ENCODE assay signal across 8 cellular contexts in the genomic region with DNA sequence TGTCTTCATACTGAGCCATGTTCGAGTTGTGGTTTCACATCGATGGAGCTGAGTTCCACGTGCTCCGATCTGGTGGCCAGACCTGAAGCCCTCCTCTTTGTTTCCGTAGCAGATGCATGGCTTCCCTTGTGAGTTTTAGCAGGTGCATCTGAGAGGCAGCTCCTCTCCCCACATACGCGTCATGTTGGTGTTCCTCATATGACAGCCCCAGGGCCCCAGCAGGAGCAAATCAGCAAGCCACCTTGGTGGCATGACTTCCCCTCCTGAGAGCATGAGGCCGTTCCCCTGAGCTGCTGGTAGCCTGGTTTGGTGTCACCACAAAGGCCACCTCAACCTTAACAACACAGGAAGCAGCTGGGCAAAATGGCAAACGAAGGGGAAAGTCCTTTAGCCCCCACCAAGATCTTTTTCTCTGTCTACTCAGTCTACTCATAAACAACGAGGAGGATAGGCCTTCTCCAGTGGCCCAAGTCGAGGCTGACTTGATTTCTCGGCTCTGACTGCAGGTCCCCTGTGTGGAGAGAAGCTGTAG. TPM values are rescaled to one million over a fixed set of nuclear protein-coding genes. Genes with fewer than 3 reads are reported as not detected.
DNase-seq lines count a peak whose midpoint lies in the region; ATAC-seq, FAIRE-seq and TF ChIP-seq lines count a peak whose summit lies in the region.

No MANE protein-coding gene starts in this region.

- peak; percentile 74 to 95 (median 78) for DNase-seq in CD4-positive, alpha-beta T cell
- DNase-seq in activated CD8-positive, alpha-beta T cell treated with anti-CD3 and anti-CD28 coated beads for 36 hours = peak; percentile 97
- no peak for DNase-seq in kidney
- no peak for DNase-seq in upper lobe of right lung
- no peak for DNase-seq in RWPE1 (ENCODE audit: low spot score)
- no peak for DNase-seq in AG08395 (ENCODE audit: low spot score)

- peak overlapping the region in 1 of 2 donors; percentile 40 for H3K4me3 ChIP-seq in kidney (ENCODE audit: low read length in 2 of 2)
- H3K4me3 ChIP-seq in upper lobe of right lung = no peak overlapping the region

- H3K36me3 ChIP-seq in kidney (ENCODE audit: control insufficient read depth in 1 of 2, insufficient read depth in 2 of 2, low read length in 2 of 2) = no peaks in the 10 kb centered on the region
- no peaks in the 10 kb centered on the region for H3K36me3 ChIP-seq in upper lobe of right lung

- intact Hi-C loops in CD4-positive, alpha-beta T cell (cut with DNase I, micrococcal nuclease) = loop anchor here (1.0 to 2.0 kb wide), 3 partner anchors 17 to 39 kb away; no protein-coding TSS in a partner anchor
- intact Hi-C loops in activated CD8-positive, alpha-beta T cell treated with anti-CD3 and anti-CD28 coated beads for 36 hours (cut with micrococcal nuclease) = loop anchor here (5.0 kb wide), 2 partner anchors 50 to 100 kb away; no protein-coding TSS in a partner anchor
- intact Hi-C loops in kidney (cut with DNase I) = no loop called here
- intact Hi-C loops in upper lobe of right lung (cut with DNase I) = no loop called here

- H3K9me3 Mint-ChIP-seq in CD4-positive, alpha-beta T cell = no peaks in the 10 kb centered on the region
- no peaks in the 10 kb centered on the region for H3K9me3 Mint-ChIP-seq in activated CD8-positive, alpha-beta T cell treated with anti-CD3 and anti-CD28 coated beads for 36 hours

- H3K27ac ChIP-seq in CD4-positive, alpha-beta T cell (ENCODE audit: low read depth, low read length) = peak overlapping the region; percentile 94
- H3K27ac ChIP-seq in kidney (ENCODE audit: low read depth in 2 of 2, low read length in 2 of 2) (peak overlapping the region; percentile 49 to 63), upper lobe of right lung (peak overlapping the region; percentile 52), RWPE1 (no peak overlapping the region)

- TF ChIP-seq CTCF in CD4-positive, alpha-beta T cell (IDR thresholded peaks at IDR 0.05) = no peak
- TF ChIP-seq CTCF in activated CD8-positive, alpha-beta T cell treated with anti-CD3 and anti-CD28 coated beads for 36 hours (IDR thresholded peaks at IDR 0.05) = no peak
- TF ChIP-seq CTCF in kidney (IDR thresholded peaks at IDR 0.05; ENCODE audit: borderline replicate concordance, extremely low read depth, insufficient read depth) (no peak), upper lobe of right lung (IDR thresholded peaks at IDR 0.05) (no peak), RWPE1 (conservative IDR thresholded peaks at IDR 0.05; ENCODE audit: low read depth) (no peak)

- H3K4me3 Mint-ChIP-seq in CD4-positive, alpha-beta T cell = peak overlapping the region; percentile 80
- peak overlapping the region; percentile 83 for H3K4me3 Mint-ChIP-seq in activated CD8-positive, alpha-beta T cell treated with anti-CD3 and anti-CD28 coated beads for 36 hours

- ATAC-seq in CD4-positive, alpha-beta T cell (ENCODE audit: poor library complexity) = peak; percentile 90
- ATAC-seq in GM19468 (IDR thresholded peaks at IDR 0.05; ENCODE audit: extremely low read depth, unreplicated experiment) = peak; percentile 81
- peak; percentile 88 for ATAC-seq in HG03571 (IDR thresholded peaks at IDR 0.05; ENCODE audit: unreplicated experiment)
- peak; percentile 80 for ATAC-seq in activated CD8-positive, alpha-beta T cell treated with anti-CD3 and anti-CD28 coated beads for 36 hours
- ATAC-seq in upper lobe of right lung = peak; percentile 40

- no peak overlapping the region for H3K9ac ChIP-seq in kidney (ENCODE audit: low read length in 2 of 2)

- H3K27me3 Mint-ChIP-seq in CD4-positive, alpha-beta T cell = no peaks in the 10 kb centered on the region
- no peaks in the 10 kb centered on the region for H3K27me3 Mint-ChIP-seq in activated CD8-positive, alpha-beta T cell treated with anti-CD3 and anti-CD28 coated beads for 36 hours

- POLR2A ChIA-PET in CD4-positive, alpha-beta T cell (lab: Charles Lee) = interaction anchor here (0.8 to 4.7 kb wide), 27 partner anchors 9 to 129 kb away, joined by 3 to 93 read pairs (median 10); a partner anchor contains a TSS
- POLR2A ChIA-PET in activated CD8-positive, alpha-beta T cell treated with anti-CD3 and anti-CD28 coated beads for 36 hours (lab: Charles Lee) = interaction anchor here (0.8 to 3.9 kb wide), 26 partner anchors 8 to 460 kb away, joined by 3 to 52 read pairs (median 5); a partner anchor contains a TSS
- POLR2A ChIA-PET in RWPE1 (lab: Yijun Ruan, JAX; ENCODE audit: low non-redundant PET) = no interaction called here

- no peak for FAIRE-seq in kidney (lab: Jason Lieb, UNC)

- H3K9me3 ChIP-seq in CD4-positive, alpha-beta T cell (ENCODE audit: control insufficient read depth, low read length) = no peaks in the 10 kb centered on the region
- H3K9me3 ChIP-seq in kidney (ENCODE audit: control insufficient read depth in 1 of 2, low read length in 2 of 2) (no peaks in the 10 kb centered on the region), upper lobe of right lung (no peaks in the 10 kb centered on the region)

- no peaks in the 10 kb centered on the region for H3K27me3 ChIP-seq in CD4-positive, alpha-beta T cell (ENCODE audit: control insufficient read depth, insufficient read depth, low read length)
- H3K27me3 ChIP-seq in upper lobe of right lung = no peaks in the 10 kb centered on the region

- H3K4me1 ChIP-seq in kidney (ENCODE audit: control insufficient read depth in 1 of 2, insufficient read depth in 1 of 2, low read depth in 1 of 2, low read length in 2 of 2) (peaks cover 12 to 18% of the 10 kb centered on the region in 2 donors), upper lobe of right lung (peaks cover 4% of the 10 kb centered on the region)

- H3K27ac Mint-ChIP-seq in CD4-positive, alpha-beta T cell = peak overlapping the region; percentile 93
- H3K27ac Mint-ChIP-seq in activated CD8-positive, alpha-beta T cell treated with anti-CD3 and anti-CD28 coated beads for 36 hours = peak overlapping the region; percentile 98

- H3K4me1 Mint-ChIP-seq in CD4-positive, alpha-beta T cell (ENCODE audit: low read depth) = peaks cover 96% of the 10 kb centered on the region
- H3K4me1 Mint-ChIP-seq in activated CD8-positive, alpha-beta T cell treated with anti-CD3 and anti-CD28 coated beads for 36 hours (ENCODE audit: low read depth) = peaks cover 80% of the 10 kb centered on the region

- peaks cover 60% of the 10 kb centered on the region for H3K36me3 Mint-ChIP-seq in CD4-positive, alpha-beta T cell (ENCODE audit: low read depth)
- H3K36me3 Mint-ChIP-seq in activated CD8-positive, alpha-beta T cell treated with anti-CD3 and anti-CD28 coated beads for 36 hours (ENCODE audit: low read depth) = peaks cover 78% of the 10 kb centered on the region

- CTCF ChIA-PET in CD4-positive, alpha-beta T cell (lab: Charles Lee) = interaction anchor here (0.7 to 2.5 kb wide), 9 partner anchors 12 to 122 kb away, joined by 3 to 14 read pairs (median 3); no protein-coding TSS in a partner anchor
- CTCF ChIA-PET in activated CD8-positive, alpha-beta T cell treated with anti-CD3 and anti-CD28 coated beads for 36 hours (lab: Charles Lee) = interaction anchor here (0.6 to 2.9 kb wide), 12 partner anchors 11 to 198 kb away, joined by 3 to 22 read pairs (median 4); no protein-coding TSS in a partner anchor
- CTCF ChIA-PET in RWPE1 (lab: Yijun Ruan, JAX) = interaction anchor here (2.3 kb wide), 1 partner anchor 18 kb away, joined by 8 read pairs; no protein-coding TSS in a partner anchor

RNA-seq across cellular contexts. Expression of a gene that starts 5.9 kb away (rescaled TPM):
- total RNA-seq in CD4-positive, alpha-beta T cell = 100 to 1,000 TPM; 271 to 287 TPM
- 100 to 1,000 TPM; 350 to 351 TPM for total RNA-seq in activated CD8-positive, alpha-beta T cell treated with anti-CD3 and anti-CD28 coated beads for 36 hours
- total RNA-seq in kidney = 128 TPM
- 217 TPM for polyA plus RNA-seq in kidney (ENCODE audit: insufficient read depth, low read depth, low replicate concordance)
- total RNA-seq in upper lobe of right lung = 37.1 TPM

Comparison
In these comparisons a context has a peak if more than half of its experiments do, and no peak if none do; other contexts are left out.
1. ATAC-seq: peak in every context shown above with its lines; median percentile 90 in CD4-positive, alpha-beta T cell; 88 in HG03571; 81 in GM19468; 80 in activated CD8-positive, alpha-beta T cell treated with anti-CD3 and anti-CD28 coated beads for 36 hours; 40 in upper lobe of right lung.
2. DNase-seq: peak in CD4-positive, alpha-beta T cell (10 of 10) and activated CD8-positive, alpha-beta T cell treated with anti-CD3 and anti-CD28 coated beads for 36 hours (single experiment); none in kidney (single experiment), upper lobe of right lung (single experiment), RWPE1 (single experiment) and AG08395 (single experiment).
3. intact Hi-C loops: an anchor here in CD4-positive, alpha-beta T cell (1.0 to 2.0 kb wide) and activated CD8-positive, alpha-beta T cell treated with anti-CD3 and anti-CD28 coated beads for 36 hours (5.0 kb wide); none called in kidney and upper lobe of right lung.